In genomic region chr14:28756896-28757570, GRCh38 we compare ENCODE assay signal across 8 cellular contexts. TPM values are rescaled to one million over a fixed set of nuclear protein-coding genes. Genes with fewer than 3 reads are reported as not detected.
DNase-seq lines count a peak whose midpoint lies in the region; ATAC-seq and TF ChIP-seq lines count a peak whose summit lies in the region.

No MANE protein-coding gene starts in this region.

- WGBS in heart right ventricle, 2 donors = 2 to 5% methylated on average over 21 of the region's 21 CpGs
- no CpG with 5 or more reads among the region's 21 CpGs for WGBS in iPS DF 6.9 (ENCODE audit: insufficient coverage, insufficient read length)

- H3K27me3 ChIP-seq in heart right ventricle (peaks cover 26 to 100% (median 97%) of the 10 kb centered on the region in 7 donors), iPS DF 6.9 (ENCODE audit: control insufficient read depth, insufficient read depth, low read length) (peaks cover 72% of the 10 kb centered on the region)

- no peak for ATAC-seq in heart right ventricle
- ATAC-seq in left ventricle myocardium superior = no peak
- no peak for ATAC-seq in GM19324 (IDR thresholded peaks at IDR 0.05; ENCODE audit: low FRiP score, unreplicated experiment)
- ATAC-seq in HG03039 (IDR thresholded peaks at IDR 0.05; ENCODE audit: unreplicated experiment) = no peak

- no peak for DNase-seq in heart right ventricle
- DNase-seq in left ventricle myocardium superior = no peak
- DNase-seq in SW480 (ENCODE audit: low spot score) = peak; percentile 35
- DNase-seq in iPS DF 6.9 (ENCODE audit: low read depth, low spot score) = no peak
- DNase-seq in OCI-M2 (lab: John Stamatoyannopoulos, UW; ENCODE audit: unreplicated experiment) = no peak
- no peak for DNase-seq in NCI-H2171 (lab: John Stamatoyannopoulos, UW)

- H3K36me3 ChIP-seq in heart right ventricle (no peaks in the 10 kb centered on the region), iPS DF 6.9 (ENCODE audit: control insufficient read depth, insufficient read depth, low read length) (no peaks in the 10 kb centered on the region)

- H3K4me1 ChIP-seq in heart right ventricle (peaks cover 0 to 15% (median 3%) of the 10 kb centered on the region in 9 donors), iPS DF 6.9 (ENCODE audit: control insufficient read depth, insufficient read depth, low read length) (peaks cover 3% of the 10 kb centered on the region)

- intact Hi-C loops in heart right ventricle (cut with DNase I) (loop anchor here in 8 of 10 donors (2.0 to 10.0 kb wide), 7 partner anchors 778 to 1768 kb away; no protein-coding TSS in a partner anchor), left ventricle myocardium superior (cut with micrococcal nuclease) (no loop called here)

- H3K4me3 ChIP-seq in heart right ventricle = no peak overlapping the region
- H3K4me3 ChIP-seq in iPS DF 6.9 (ENCODE audit: low read length) = 0 out of 2 replicates have a peak overlapping the region, but pooled peaks have one; percentile 17

- peak in 7 of 9 donors; percentile 9 to 56 (median 44) for TF ChIP-seq CTCF in heart right ventricle (IDR thresholded peaks at IDR 0.05)

- H3K27ac ChIP-seq in heart right ventricle = no peak overlapping the region
- H3K27ac ChIP-seq in iPS DF 6.9 (ENCODE audit: low read length) = no peak overlapping the region

- H3K9me3 ChIP-seq in heart right ventricle (no peaks in the 10 kb centered on the region), iPS DF 6.9 (ENCODE audit: control insufficient read depth, insufficient read depth, low read length) (no peaks in the 10 kb centered on the region)

RNA-seq across cellular contexts. Expression of gene FOXG1, which starts 9.6 kb away (rescaled TPM):
- total RNA-seq in heart right ventricle (not detected), left ventricle myocardium superior (not detected)
- not detected for polyA plus RNA-seq in heart right ventricle
